ENCODE assay signal across 8 cellular contexts in the genomic region with DNA sequence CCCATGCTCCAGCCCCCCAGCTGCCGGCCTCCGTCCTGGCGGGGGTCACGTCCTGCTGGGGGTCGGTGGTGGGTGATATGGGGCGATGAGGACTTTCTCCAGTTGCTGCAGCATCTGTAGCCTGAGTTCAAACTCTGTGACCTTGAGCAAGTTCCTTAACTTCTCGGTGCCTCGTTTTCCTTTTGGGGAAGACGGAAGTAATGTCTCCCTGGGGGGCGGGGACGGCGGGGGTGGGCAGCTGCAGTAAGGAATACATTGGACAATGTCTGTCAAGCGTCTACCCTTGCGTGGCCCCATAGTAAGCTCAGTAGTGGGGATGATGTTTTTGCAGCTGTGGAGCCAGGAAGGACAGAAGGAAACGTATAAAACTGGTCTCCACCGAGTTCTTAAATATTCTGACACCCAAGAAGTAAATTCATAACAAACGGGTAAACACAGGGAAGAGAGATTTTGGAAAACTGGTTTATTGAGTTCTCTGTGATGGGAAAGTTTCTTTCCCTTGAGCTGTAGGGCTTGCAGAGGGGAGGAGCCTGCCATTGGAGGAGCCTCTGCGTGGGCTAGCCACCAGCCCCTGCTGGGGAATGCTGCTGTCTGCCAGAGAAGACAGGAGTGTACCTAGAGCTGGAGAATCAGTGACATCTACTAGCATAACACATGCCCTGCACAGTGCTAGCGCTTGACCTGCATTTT. TPM values are rescaled to one million over a fixed set of nuclear protein-coding genes. Genes with fewer than 3 reads are reported as not detected.
DNase-seq lines count a peak whose midpoint lies in the region; ATAC-seq and TF ChIP-seq lines count a peak whose summit lies in the region.

No MANE protein-coding gene starts in this region.

- H3K27ac ChIP-seq in Panc1 (ENCODE audit: low read length) (peak overlapping the region; percentile 79), esophagus (ENCODE audit: low read depth in 2 of 2, low read length in 1 of 2) (peak overlapping the region; percentile 86 to 91), prostate gland (peak overlapping the region; percentile 85 to 93)

- TF ChIP-seq CTCF in GM12865 (IDR thresholded peaks at IDR 0.05; ENCODE audit: insufficient read depth, low read depth, low read length, missing control alignments) (no peak), Panc1 (IDR thresholded peaks at IDR 0.05) (no peak), prostate gland (IDR thresholded peaks at IDR 0.05) (no peak)

- H3K4me3 ChIP-seq in GM12865 (ENCODE audit: low read depth, low read length) (peak overlapping the region; percentile 83), Panc1 (ENCODE audit: low read depth in 2 of 2, low read length in 2 of 2) (peak overlapping the region; percentile 71 to 72), esophagus (ENCODE audit: low read depth in 1 of 2, low read length in 2 of 2) (peak overlapping the region; percentile 73 to 76), prostate gland (peak overlapping the region; percentile 77 to 87)

- no peaks in the 10 kb centered on the region for H3K9me3 ChIP-seq in Panc1 (ENCODE audit: control insufficient read depth, insufficient read depth, low read depth, low read length)
- no peaks in the 10 kb centered on the region for H3K9me3 ChIP-seq in esophagus (ENCODE audit: control insufficient read depth in 2 of 2, insufficient read depth in 1 of 2, low read depth in 1 of 2, low read length in 1 of 2)
- H3K9me3 ChIP-seq in prostate gland: no peaks in the 10 kb centered on the region

- CTCF ChIA-PET in Panc1 (lab: Charles Lee): no interaction called here

- POLR2A ChIA-PET in Panc1 (lab: Charles Lee): no interaction called here

- WGBS in esophagus, 2 donors: 9% methylated on average over 19 of the region's 19 CpGs
- 6% methylated on average over 18 of the region's 19 CpGs for WGBS in prostate gland

- no TSS peak for BruUV-seq in Panc1 (replicated peaks; lab: Mats Ljungman, UMichigan)

- in situ Hi-C loops in Panc1 (cut with HindIII; ENCODE audit: low pct_unique_long_range_greater_than_20kb, low sequenced_read_pairs): no loop called here

- H3K27me3 ChIP-seq in Panc1 (ENCODE audit: control insufficient read depth, insufficient read depth, low read length): no peaks in the 10 kb centered on the region
- no peaks in the 10 kb centered on the region for H3K27me3 ChIP-seq in esophagus (ENCODE audit: control insufficient read depth in 1 of 2, insufficient read depth in 2 of 2, low read length in 2 of 2)
- no peaks in the 10 kb centered on the region for H3K27me3 ChIP-seq in prostate gland (replicated peaks; ENCODE audit: insufficient read depth)

- intact Hi-C loops in Panc1 (cut with micrococcal nuclease; ENCODE audit: unreplicated experiment): no loop called here
- intact Hi-C loops in prostate gland (cut with DNase I): loop anchor here (10.0 kb wide), 2 partner anchors 1424 to 1704 kb away; a partner anchor contains a TSS

- no peaks in the 10 kb centered on the region for H3K36me3 ChIP-seq in Panc1 (ENCODE audit: control insufficient read depth, insufficient read depth, low read length)
- no peaks in the 10 kb centered on the region for H3K36me3 ChIP-seq in esophagus (ENCODE audit: control insufficient read depth in 2 of 2, insufficient read depth in 2 of 2, low read length in 1 of 2)
- no peaks in the 10 kb centered on the region for H3K36me3 ChIP-seq in prostate gland

- DNase-seq in GM12865 (ENCODE audit: low read depth) (peak; percentile 35), Panc1 (ENCODE audit: low read depth, low spot score) (no peak), prostate gland (ENCODE audit: low spot score) (peak; percentile 42), NCI-H2029 treated with DMSO at 0.1 percent for 48 hours (lab: John Stamatoyannopoulos, UW) (no peak)

- peak; percentile 29; the same call in 1 of the 2 replicates for ATAC-seq in Panc1
- no peak for ATAC-seq in HG02759 (IDR thresholded peaks at IDR 0.05; ENCODE audit: unreplicated experiment)
- no peak for ATAC-seq in HG03342 (IDR thresholded peaks at IDR 0.05; ENCODE audit: unreplicated experiment)
- no peak for ATAC-seq in GM18867 (IDR thresholded peaks at IDR 0.05; ENCODE audit: unreplicated experiment)

- peaks cover 28% of the 10 kb centered on the region for H3K4me1 ChIP-seq in Panc1 (ENCODE audit: control insufficient read depth, insufficient read depth, low read length)
- H3K4me1 ChIP-seq in esophagus (ENCODE audit: control insufficient read depth in 2 of 2, insufficient read depth in 2 of 2, low read length in 1 of 2): peaks cover 11 to 14% of the 10 kb centered on the region in 2 donors
- peaks cover 14% of the 10 kb centered on the region for H3K4me1 ChIP-seq in prostate gland (replicated peaks)

- no peak for TF ChIP-seq POLR2A in prostate gland (IDR thresholded peaks at IDR 0.05)

RNA-seq across cellular contexts. Expression of a gene that starts 1.0 kb away (rescaled TPM):
- total RNA-seq in Panc1 (2021; ENCODE audit: unreplicated experiment) (32.2 TPM), prostate gland (100 to 1,000 TPM; 111 to 170 TPM)
- polyA plus RNA-seq in Panc1 (2012; ENCODE audit: insufficient read length): 21.7 TPM
- polyA plus RNA-seq in esophagus: 1 to 10 TPM; 8.0 to 8.8 TPM

RNA-seq across cellular contexts. Expression of a gene that starts 23.0 kb away (rescaled TPM):
- 0.21 TPM for total RNA-seq in Panc1 (2021; ENCODE audit: unreplicated experiment)
- polyA plus RNA-seq in Panc1 (2012; ENCODE audit: insufficient read length): not detected
- polyA plus RNA-seq in esophagus: not detected
- not detected for total RNA-seq in prostate gland

Comparison
In these comparisons a context has a peak if more than half of its experiments do, and no peak if none do; other contexts are left out.
1. DNase-seq: peak in GM12865 (single experiment) and prostate gland (single experiment); none in Panc1 (single experiment) and NCI-H2029 treated with DMSO at 0.1 percent for 48 hours (single experiment).
2. Peak in every context shown above with its lines, with median percentiles within 50 percentile points of each other: H3K4me3 ChIP-seq and H3K27ac ChIP-seq.